In the genomic region with DNA sequence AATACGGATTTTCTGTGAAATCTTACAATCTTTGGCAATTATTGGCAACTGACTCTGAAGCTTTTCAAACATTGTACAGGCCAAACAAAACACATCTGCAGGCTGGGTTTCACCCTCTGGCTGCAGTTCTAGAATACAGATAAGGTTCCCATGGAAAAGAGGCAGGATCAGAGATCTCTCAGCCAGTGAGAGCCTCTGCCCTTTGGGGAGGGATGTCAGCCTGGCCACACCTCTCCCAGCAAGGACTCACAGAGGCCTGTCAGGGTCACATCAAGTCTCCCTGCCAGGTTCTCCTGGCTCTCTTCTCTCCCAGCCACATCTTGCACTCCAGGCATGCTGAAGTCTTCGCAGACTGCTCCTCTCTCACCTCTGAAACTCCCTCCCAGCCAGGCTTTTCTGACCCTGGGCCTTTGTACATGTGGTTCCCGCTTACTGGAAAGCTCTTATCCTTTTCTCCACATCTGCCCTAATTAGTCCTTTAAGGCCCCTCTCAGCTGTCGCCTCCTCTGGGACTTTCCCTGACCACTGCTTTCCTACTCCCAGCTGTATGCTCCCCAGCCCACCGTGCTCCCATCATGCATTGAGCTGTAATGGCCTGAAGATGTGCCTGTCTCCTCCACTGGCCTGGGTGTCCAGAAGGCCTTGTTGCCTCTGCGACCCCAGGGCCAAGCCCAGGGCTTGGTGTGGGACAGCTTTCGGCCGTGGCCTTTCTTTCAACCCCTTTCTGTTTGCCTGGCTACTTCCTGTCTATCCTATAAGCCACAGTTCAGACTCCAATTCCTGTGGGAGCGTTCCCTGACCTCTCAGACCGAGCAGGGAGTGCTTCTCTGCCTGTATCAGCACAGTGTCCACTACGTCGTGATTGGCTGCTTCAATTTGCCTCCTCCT, we compare ENCODE assay signal across 10 cellular contexts. TPM values are rescaled to one million over a fixed set of nuclear protein-coding genes. Genes with fewer than 3 reads are reported as not detected.
A peak's percentile ranks its signal among the peaks of the same experiment; 100 is the strongest.
DNase-seq lines count a peak whose midpoint lies in the region; ATAC-seq and TF ChIP-seq lines count a peak whose summit lies in the region.
"Had no signal": no experiment of that assay in that cellular context is flagged by ENCODE, and none has a peak within 500 bp of the region (broad histone marks: within the 10 kb centered on the region; RNA-seq: fewer than 3 reads in every experiment).

No MANE protein-coding gene starts in this region.

- no peak overlapping the region for H3K27ac Mint-ChIP-seq in CD4-positive, alpha-beta T cell
- H3K27ac Mint-ChIP-seq: natural killer cell treated with Interleukin-12 subunit alpha and Interleukin-12 subunit beta and Interleukin-15 and Interleukin-18, amount 100 ng/mL, for 72 hours had no signal

- H2BK15ac ChIP-seq in neuronal stem cell (ENCODE audit: low read length): peak overlapping the region; percentile 4

- H3K27ac ChIP-seq in PC-9 (peak overlapping the region; percentile 94), neuronal stem cell (replicated peaks; ENCODE audit: low read length) (no peak overlapping the region)
- H3K27ac ChIP-seq in CD4-positive, alpha-beta T cell (ENCODE audit: low read depth, low read length): no peak overlapping the region

- no peak overlapping the region for H3K23ac ChIP-seq in neuronal stem cell (ENCODE audit: low read depth, low read length, poor library complexity)

- peak overlapping the region; percentile 30 for H2AK5ac ChIP-seq in neuronal stem cell (ENCODE audit: low read depth, low read length)

- no peak overlapping the region for H3K4me3 Mint-ChIP-seq in CD4-positive, alpha-beta T cell
- H3K4me3 Mint-ChIP-seq: natural killer cell treated with Interleukin-12 subunit alpha and Interleukin-12 subunit beta and Interleukin-15 and Interleukin-18, amount 100 ng/mL, for 72 hours had no signal

- CTCF ChIA-PET in PC-9 (lab: Charles Lee): no interaction called here
- CTCF ChIA-PET in CD4-positive, alpha-beta T cell (lab: Charles Lee): no interaction called here

- DNase-seq in C1 segment of cervical spinal cord (lab: John Stamatoyannopoulos, UW) (peak in 8 of 14 donors; percentile 26 to 57 (median 31)), PC-9 (peak; percentile 63 to 75), fibroblast of gingiva (ENCODE audit: low read depth) (peak; percentile 21), neuronal stem cell (ENCODE audit: low spot score) (no peak), glomerular visceral epithelial cell (ENCODE audit: extremely low spot score) (no peak), NCI-H1436 treated with DMSO at 0.1 percent for 48 hours (lab: John Stamatoyannopoulos, UW) (no peak)
- no peak for DNase-seq in CD4-positive, alpha-beta T cell
- DNase-seq: DND-41 had no signal

- intact Hi-C loops in PC-9 (cut with micrococcal nuclease; ENCODE audit: unreplicated experiment): loop anchor here (1.0 to 10.0 kb wide), 3 partner anchors 24 to 1100 kb away; a partner anchor contains a TSS
- intact Hi-C loops in CD4-positive, alpha-beta T cell (cut with DNase I, micrococcal nuclease): no loop called here

- H3K9ac ChIP-seq in neuronal stem cell (ENCODE audit: low read depth, low read length, poor library complexity): no peak overlapping the region

- no peak overlapping the region for H2BK12ac ChIP-seq in neuronal stem cell (ENCODE audit: low read length)

- no peak overlapping the region for H2BK120ac ChIP-seq in neuronal stem cell (ENCODE audit: low read depth, low read length)

- H3K27me3 Mint-ChIP-seq in CD4-positive, alpha-beta T cell: peaks cover 29% of the 10 kb centered on the region

- H4K20me1 ChIP-seq in PC-9 (ENCODE audit: insufficient read depth): no peaks in the 10 kb centered on the region

- H3K4ac ChIP-seq in neuronal stem cell (ENCODE audit: low read length): no peak overlapping the region

- peak overlapping the region; percentile 25; the same call in 1 of the 2 replicates for H3K4me3 ChIP-seq in PC-9
- H3K4me3 ChIP-seq in neuronal stem cell (ENCODE audit: low read length in 2 of 2): no peak overlapping the region

- H3K18ac ChIP-seq in neuronal stem cell (ENCODE audit: low read length): peak overlapping the region; percentile 35

- no CpG with 5 or more reads among the region's 12 CpGs for WGBS in neuronal stem cell (ENCODE audit: extremely low coverage in 2 of 2, insufficient read length in 2 of 2, insufficient replicate concordance in 1 of 2), 2 donors

- peak overlapping the region; percentile 82 for H3K4me2 ChIP-seq in PC-9
- no peak overlapping the region for H3K4me2 ChIP-seq in neuronal stem cell (ENCODE audit: insufficient read depth, low read length, poor library complexity, severe bottlenecking)

- H4K91ac ChIP-seq in neuronal stem cell (ENCODE audit: low read depth, low read length, poor library complexity): no peak overlapping the region

- no peaks in the 10 kb centered on the region for H3K9me3 Mint-ChIP-seq in CD4-positive, alpha-beta T cell
- H3K9me3 Mint-ChIP-seq: natural killer cell treated with Interleukin-12 subunit alpha and Interleukin-12 subunit beta and Interleukin-15 and Interleukin-18, amount 100 ng/mL, for 72 hours had no signal

- no peak overlapping the region for H3K14ac ChIP-seq in neuronal stem cell (ENCODE audit: low read length)

- ATAC-seq in GM18873 (IDR thresholded peaks at IDR 0.05; ENCODE audit: low FRiP score, unreplicated experiment): no peak
- ATAC-seq in CD4-positive, alpha-beta T cell (ENCODE audit: poor library complexity): no peak
- ATAC-seq: natural killer cell treated with Interleukin-12 subunit alpha and Interleukin-12 subunit beta and Interleukin-15 and Interleukin-18, amount 100 ng/mL, for 72 hours had no signal

- H3K79me2 ChIP-seq in PC-9 (ENCODE audit: low read depth): no peaks in the 10 kb centered on the region

- POLR2A ChIA-PET in PC-9 (lab: Charles Lee; ENCODE audit: unreplicated experiment): interaction anchor here (0.6 to 0.9 kb wide), 3 partner anchors 10 to 145 kb away, joined by 5 to 7 read pairs (median 6); no protein-coding TSS in a partner anchor
- POLR2A ChIA-PET in CD4-positive, alpha-beta T cell (lab: Charles Lee): no interaction called here

- no peaks in the 10 kb centered on the region for H3K9me2 ChIP-seq in PC-9 (ENCODE audit: insufficient read depth)

- H3K27me3 ChIP-seq in PC-9 (ENCODE audit: insufficient read depth, low read depth) (no peaks in the 10 kb centered on the region), neuronal stem cell (ENCODE audit: control insufficient read depth in 3 of 3, insufficient read depth in 3 of 3, low read depth in 1 of 3, low read length in 3 of 3) (peaks cover 0 to 29% (median 0%) of the 10 kb centered on the region in 3 experiments)
- H3K27me3 ChIP-seq in CD4-positive, alpha-beta T cell (ENCODE audit: control insufficient read depth, insufficient read depth, low read length): peaks cover 18% of the 10 kb centered on the region

- H3K36me3 Mint-ChIP-seq in CD4-positive, alpha-beta T cell (ENCODE audit: low read depth): no peaks in the 10 kb centered on the region
- H3K36me3 Mint-ChIP-seq: natural killer cell treated with Interleukin-12 subunit alpha and Interleukin-12 subunit beta and Interleukin-15 and Interleukin-18, amount 100 ng/mL, for 72 hours had no signal

- BruUV-seq in PC-9 (replicated peaks; lab: Mats Ljungman, UMichigan): no TSS peak

- H3K4me1 Mint-ChIP-seq in CD4-positive, alpha-beta T cell (ENCODE audit: low read depth): no peaks in the 10 kb centered on the region

- H2AFZ ChIP-seq in PC-9: no peak overlapping the region
- peak overlapping the region; percentile 18 for H2AFZ ChIP-seq in neuronal stem cell (ENCODE audit: low read length)

- no peak overlapping the region for H4K8ac ChIP-seq in neuronal stem cell (ENCODE audit: low read depth, low read length)

- peaks cover 67% of the 10 kb centered on the region for H3K4me1 ChIP-seq in PC-9 (replicated peaks; ENCODE audit: insufficient read depth)
- peaks cover 25 to 35% of the 10 kb centered on the region in 2 donors for H3K4me1 ChIP-seq in neuronal stem cell (ENCODE audit: control insufficient read depth in 2 of 2, insufficient read depth in 1 of 2, low read depth in 1 of 2, low read length in 2 of 2)

- H2BK5ac ChIP-seq in neuronal stem cell (ENCODE audit: low read length): no peak overlapping the region

- H3K36me3 ChIP-seq in PC-9 (ENCODE audit: low read depth) (no peaks in the 10 kb centered on the region), neuronal stem cell (replicated peaks in 1 of 2; ENCODE audit: control insufficient read depth in 2 of 2, insufficient read depth in 2 of 2, low read length in 2 of 2) (no peaks in the 10 kb centered on the region)

- peaks cover 42% of the 10 kb centered on the region for H3F3A ChIP-seq in PC-9 (ENCODE audit: insufficient read depth, low read depth)

- H3K9me3 ChIP-seq in PC-9 (ENCODE audit: insufficient read depth, low read depth): no peaks in the 10 kb centered on the region
- peaks cover 0 to 6% of the 10 kb centered on the region in 2 donors for H3K9me3 ChIP-seq in neuronal stem cell (replicated peaks in 1 of 2; ENCODE audit: control insufficient read depth in 2 of 2, insufficient read depth in 1 of 2, low read depth in 1 of 2, low read length in 2 of 2)
- no peaks in the 10 kb centered on the region for H3K9me3 ChIP-seq in CD4-positive, alpha-beta T cell (ENCODE audit: control insufficient read depth, low read length)

- TF ChIP-seq CTCF in PC-9 (conservative IDR thresholded peaks at IDR 0.05): no peak
- no peak for TF ChIP-seq CTCF in CD4-positive, alpha-beta T cell (IDR thresholded peaks at IDR 0.05)

- no peaks in the 10 kb centered on the region for H3K79me1 ChIP-seq in neuronal stem cell (ENCODE audit: low read depth, low read length)

RNA-seq across cellular contexts. Expression of a gene that starts 4.3 kb away (rescaled TPM):
- total RNA-seq in PC-9 (2021): 40.2 and 77.6 TPM in 2 replicates
- polyA plus RNA-seq in neuronal stem cell (2013, experiment 1 of 2): 19.0 TPM
- 18.2 TPM for polyA plus RNA-seq in neuronal stem cell (2013, experiment 2 of 2)
- total RNA-seq in CD4-positive, alpha-beta T cell: not detected
- total RNA-seq: natural killer cell treated with Interleukin-12 subunit alpha and Interleukin-12 subunit beta and Interleukin-15 and Interleukin-18, amount 100 ng/mL, for 72 hours had no signal

RNA-seq across cellular contexts. Expression of a gene that starts 58.9 kb away (rescaled TPM):
- not detected in 2 replicates for total RNA-seq in PC-9 (2021)
- not detected for polyA plus RNA-seq in neuronal stem cell (2013, experiment 1 of 2)
- polyA plus RNA-seq in neuronal stem cell (2013, experiment 2 of 2): not detected
- not detected for total RNA-seq in CD4-positive, alpha-beta T cell
- total RNA-seq: natural killer cell treated with Interleukin-12 subunit alpha and Interleukin-12 subunit beta and Interleukin-15 and Interleukin-18, amount 100 ng/mL, for 72 hours had no signal

Comparison
In these comparisons a context has a peak if more than half of its experiments do, and no peak if none do; other contexts are left out.
1. DNase-seq: peak in C1 segment of cervical spinal cord (8 of 14), PC-9 (2 of 2) and fibroblast of gingiva (single experiment); none in neuronal stem cell (single experiment), glomerular visceral epithelial cell (single experiment), NCI-H1436 treated with DMSO at 0.1 percent for 48 hours (single experiment) and CD4-positive, alpha-beta T cell (0 of 10).
2. RNA of a gene that starts 4.3 kb away (total RNA-seq): 40.2 to 77.6 TPM in PC-9; not detected in CD4-positive, alpha-beta T cell; every median in the first group is over 10 times any median in the second.